In genomic region chr6:142323377-142323776, GRCh38 we compare ENCODE assay signal across 1 cellular context.
TF ChIP-seq lines count a peak whose summit lies in the region.

No MANE protein-coding gene starts in this region.

TF ChIP-seq in HepG2, 621 proteins besides CTCF, POLR2A, EP300 and RAD21 (continued from another document and continues in another):
- no peak for TF ChIP-seq ZHX2 (IDR thresholded peaks at IDR 0.05; ENCODE audit: low read depth)
- TF ChIP-seq ZHX2 (CRISPR knock-in tag; IDR thresholded peaks at IDR 0.05; ENCODE audit: borderline replicate concordance): no peak
- peak; percentile 41; the same call in 1 of the 2 replicates for TF ChIP-seq MAX (IDR thresholded peaks at IDR 0.05)
- no peak for TF ChIP-seq BRD4 (CRISPR knock-in tag; IDR thresholded peaks at IDR 0.05)
- no peak for TF ChIP-seq PBX2 (CRISPR knock-in tag; IDR thresholded peaks at IDR 0.05)
- TF ChIP-seq CENPX (CRISPR knock-in tag; IDR thresholded peaks at IDR 0.05): no peak
- no peak for TF ChIP-seq ZNF501 (CRISPR knock-in tag; IDR thresholded peaks at IDR 0.05)
- peak; percentile 58; the same call in 1 of the 2 replicates for TF ChIP-seq ARID2 (CRISPR knock-in tag; IDR thresholded peaks at IDR 0.05; ENCODE audit: borderline replicate concordance)
- no peak for TF ChIP-seq STAG1 (CRISPR knock-in tag; IDR thresholded peaks at IDR 0.05)
- TF ChIP-seq KDM4B (CRISPR knock-in tag; IDR thresholded peaks at IDR 0.05): no peak
- TF ChIP-seq TBL1XR1 (IDR thresholded peaks at IDR 0.05; ENCODE audit: borderline replicate concordance, low read length, partially characterized antibody): no peak
- TF ChIP-seq ZNF263 (CRISPR knock-in tag; IDR thresholded peaks at IDR 0.05): no peak
- no peak for TF ChIP-seq RBM22 (optimal IDR thresholded peaks at IDR 0.05; ENCODE audit: low read length)
- no peak for TF ChIP-seq SMARCC2 (IDR thresholded peaks at IDR 0.05)
- no peak for TF ChIP-seq ZFP36L2 (CRISPR knock-in tag; IDR thresholded peaks at IDR 0.05)
- TF ChIP-seq MTERF4 (CRISPR knock-in tag; IDR thresholded peaks at IDR 0.05): no peak
- TF ChIP-seq ATF1 (CRISPR knock-in tag; IDR thresholded peaks at IDR 0.05): no peak
- TF ChIP-seq ZNF563 (CRISPR knock-in tag; IDR thresholded peaks at IDR 0.05): no peak
- no peak for TF ChIP-seq STAT5B (CRISPR knock-in tag; IDR thresholded peaks at IDR 0.05)
- TF ChIP-seq RBM39 (IDR thresholded peaks at IDR 0.05; ENCODE audit: low read depth, low read length, poor library complexity, severe bottlenecking): no peak
- no peak; the same call in 1 of the 2 replicates for TF ChIP-seq RERE (CRISPR knock-in tag; IDR thresholded peaks at IDR 0.05; ENCODE audit: low read depth)
- no peak for TF ChIP-seq POLR2G (IDR thresholded peaks at IDR 0.05; ENCODE audit: low read depth, low read length)
- peak; percentile 47; the same call in 1 of the 2 replicates for TF ChIP-seq HHEX (CRISPR knock-in tag; IDR thresholded peaks at IDR 0.05)
- no peak for TF ChIP-seq ARNT2 (CRISPR knock-in tag; IDR thresholded peaks at IDR 0.05; ENCODE audit: low read depth)
- TF ChIP-seq FOXJ3 (CRISPR knock-in tag; IDR thresholded peaks at IDR 0.05; ENCODE audit: borderline replicate concordance): 0 out of 2 replicates have a peak, but pooled peaks have one; percentile 53
- TF ChIP-seq ZNF674 (CRISPR knock-in tag; IDR thresholded peaks at IDR 0.05; ENCODE audit: low read depth): no peak
- TF ChIP-seq EED (CRISPR knock-in tag; IDR thresholded peaks at IDR 0.05): no peak
- no peak for TF ChIP-seq CCDC6 (CRISPR knock-in tag; IDR thresholded peaks at IDR 0.05)
- no peak for TF ChIP-seq CC2D1A (CRISPR knock-in tag; IDR thresholded peaks at IDR 0.05)
- TF ChIP-seq KAT8 (CRISPR knock-in tag; IDR thresholded peaks at IDR 0.05): 0 out of 2 replicates have a peak, but pooled peaks have one; percentile 38
- TF ChIP-seq HOXA7 (CRISPR knock-in tag; IDR thresholded peaks at IDR 0.05): no peak
- TF ChIP-seq ZNF34 (CRISPR knock-in tag; IDR thresholded peaks at IDR 0.05; ENCODE audit: borderline replicate concordance): no peak
- no peak for TF ChIP-seq ZNF20 (CRISPR knock-in tag; IDR thresholded peaks at IDR 0.05)
- peak; percentile 38; the same call in 1 of the 2 replicates for TF ChIP-seq HOXA3 (CRISPR knock-in tag; IDR thresholded peaks at IDR 0.05)
- peak; percentile 89 for TF ChIP-seq ATF7 (IDR thresholded peaks at IDR 0.05)
- TF ChIP-seq ATF7 (CRISPR knock-in tag; IDR thresholded peaks at IDR 0.05): peak; percentile 33; the same call in 1 of the 2 replicates
- TF ChIP-seq KLF9 (CRISPR knock-in tag; IDR thresholded peaks at IDR 0.05; ENCODE audit: low read depth): no peak
- TF ChIP-seq GATAD2A (CRISPR knock-in tag; IDR thresholded peaks at IDR 0.05): peak; percentile 99
- TF ChIP-seq SMAD3 (CRISPR knock-in tag; IDR thresholded peaks at IDR 0.05): 0 out of 2 replicates have a peak, but pooled peaks have one; percentile 67
- no peak for TF ChIP-seq NCOA1 (CRISPR knock-in tag; IDR thresholded peaks at IDR 0.05)
- TF ChIP-seq ZNF256 (CRISPR knock-in tag; conservative IDR thresholded peaks at IDR 0.05): no peak
- peak; percentile 73 for TF ChIP-seq RARA (CRISPR knock-in tag; IDR thresholded peaks at IDR 0.05)
- TF ChIP-seq KLF13 (CRISPR knock-in tag; IDR thresholded peaks at IDR 0.05): no peak
- no peak for TF ChIP-seq CHCHD3 (CRISPR knock-in tag; IDR thresholded peaks at IDR 0.05)
- no peak for TF ChIP-seq ZNF207 (IDR thresholded peaks at IDR 0.05; ENCODE audit: borderline replicate concordance)
- TF ChIP-seq MED8 (CRISPR knock-in tag; IDR thresholded peaks at IDR 0.05; ENCODE audit: insufficient replicate concordance): no peak
- no peak for TF ChIP-seq PATZ1 (CRISPR knock-in tag; IDR thresholded peaks at IDR 0.05)
- no peak for TF ChIP-seq ZNF629 (CRISPR knock-in tag; conservative IDR thresholded peaks at IDR 0.05)
- TF ChIP-seq PAX8 (CRISPR knock-in tag; IDR thresholded peaks at IDR 0.05; ENCODE audit: borderline replicate concordance): no peak
- TF ChIP-seq NBN (conservative IDR thresholded peaks at IDR 0.05): no peak
- TF ChIP-seq AKNA (CRISPR knock-in tag; IDR thresholded peaks at IDR 0.05; ENCODE audit: borderline replicate concordance): no peak
